In the genomic region with DNA sequence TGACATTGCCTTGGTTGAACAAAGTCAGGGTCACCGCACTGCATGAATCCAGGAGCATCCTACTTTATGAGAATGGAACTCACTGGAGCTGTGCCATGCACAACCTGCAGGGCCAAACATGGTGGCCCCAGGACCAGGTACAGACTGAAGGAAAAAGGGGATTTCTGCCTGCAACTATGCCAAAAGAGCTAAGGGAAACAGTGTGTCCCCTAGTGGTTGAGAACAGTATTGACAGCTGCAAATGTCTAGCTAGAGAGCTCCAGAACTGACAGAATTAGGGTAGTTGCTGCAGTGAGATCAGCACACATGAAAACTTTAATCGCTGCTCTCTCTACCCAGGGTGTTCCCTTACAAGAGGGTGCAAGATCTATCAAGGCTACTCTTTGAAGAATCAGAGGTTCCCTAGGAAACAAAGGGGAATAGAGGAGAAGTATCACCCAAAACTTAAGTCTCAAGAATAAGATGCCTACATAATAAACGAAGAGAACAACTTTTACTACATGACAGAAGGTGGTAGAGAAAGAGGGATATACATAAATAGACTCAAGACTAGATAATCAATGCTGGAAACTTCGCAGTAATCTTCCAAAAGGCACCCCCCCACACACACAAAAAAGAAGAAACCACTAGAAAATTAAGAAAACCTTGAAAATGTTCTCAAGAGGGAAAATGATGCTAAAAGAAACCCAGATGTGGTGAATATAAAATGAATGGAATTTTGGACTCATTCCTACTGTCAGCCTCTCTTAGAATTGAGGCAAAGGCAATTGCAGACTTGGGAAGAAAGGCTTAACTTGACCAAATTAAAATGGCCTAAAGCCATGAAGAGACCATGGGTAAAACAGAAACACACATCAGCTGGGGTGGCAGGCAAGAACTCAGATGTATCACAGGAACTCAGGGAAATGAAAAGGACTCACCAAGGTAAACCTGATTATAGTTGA, we compare ENCODE assay signal across 8 cellular contexts. TPM values are rescaled to one million over a fixed set of nuclear protein-coding genes. Genes with fewer than 3 reads are reported as not detected.
DNase-seq lines count a peak whose midpoint lies in the region; ATAC-seq and TF ChIP-seq lines count a peak whose summit lies in the region.

No MANE protein-coding gene starts in this region.

- CTCF ChIA-PET in activated CD4-positive, alpha-beta T cell treated with anti-CD3 and anti-CD28 coated beads for 36 hours (lab: Charles Lee), result interaction anchor here (0.6 to 7.4 kb wide), 39 partner anchors 8 to 378 kb away, joined by 3 to 74 read pairs (median 5); no protein-coding TSS in a partner anchor
- CTCF ChIA-PET in HEK293T (lab: Yijun Ruan, JAX), result interaction anchor here (0.6 to 2.3 kb wide), 20 partner anchors 9 to 284 kb away, joined by 3 to 13 read pairs (median 4); no protein-coding TSS in a partner anchor

- H3K4me2 ChIP-seq in OCI-LY1 (ENCODE audit: low read length), result no peak overlapping the region

- H3K9me2 ChIP-seq in OCI-LY1 (ENCODE audit: low read depth, low read length), result no peaks in the 10 kb centered on the region

- no peaks in the 10 kb centered on the region for H3K4me1 ChIP-seq in OCI-LY1 (ENCODE audit: insufficient read depth, low read length, severe bottlenecking)

- H3K27ac ChIP-seq in OCI-LY1 (ENCODE audit: low read depth, low read length, poor library complexity, severe bottlenecking), result no peak overlapping the region

- H3K9me3 Mint-ChIP-seq in activated CD4-positive, alpha-beta T cell treated with anti-CD3 and anti-CD28 coated beads for 36 hours (ENCODE audit: low read depth), result no peaks in the 10 kb centered on the region
- no peaks in the 10 kb centered on the region for H3K9me3 Mint-ChIP-seq in chondrocyte (ENCODE audit: low read depth)
- no peaks in the 10 kb centered on the region for H3K9me3 Mint-ChIP-seq in naive B cell

- no peaks in the 10 kb centered on the region for H3K27me3 Mint-ChIP-seq in activated CD4-positive, alpha-beta T cell treated with anti-CD3 and anti-CD28 coated beads for 36 hours
- H3K27me3 Mint-ChIP-seq in chondrocyte (ENCODE audit: low read depth) (no peaks in the 10 kb centered on the region), naive B cell (no peaks in the 10 kb centered on the region)

- peak; percentile 36 for DNase-seq in activated CD4-positive, alpha-beta T cell treated with anti-CD3 and anti-CD28 coated beads for 36 hours
- no peak for DNase-seq in activated CD4-positive, alpha-beta T cell treated with anti-CD3 and anti-CD28 coated beads for 4 hours
- peak; percentile 63 for DNase-seq in HEK293T (ENCODE audit: extremely low spot score)
- DNase-seq in chondrocyte (ENCODE audit: low spot score), result no peak
- peak; percentile 2 for DNase-seq in naive B cell
- no peak for DNase-seq in nucleus accumbens (lab: John Stamatoyannopoulos, UW)

- peak overlapping the region; percentile 44 for H3K27ac Mint-ChIP-seq in activated CD4-positive, alpha-beta T cell treated with anti-CD3 and anti-CD28 coated beads for 36 hours
- no peak overlapping the region for H3K27ac Mint-ChIP-seq in chondrocyte (ENCODE audit: unreplicated experiment)
- H3K27ac Mint-ChIP-seq in naive B cell, result peak overlapping the region in 1 of 6 donors; percentile 11

- H4K20me1 ChIP-seq in OCI-LY1 (ENCODE audit: insufficient read depth, low read length), result no peaks in the 10 kb centered on the region

- H3K4me3 Mint-ChIP-seq in activated CD4-positive, alpha-beta T cell treated with anti-CD3 and anti-CD28 coated beads for 36 hours, result no peak overlapping the region
- H3K4me3 Mint-ChIP-seq in chondrocyte (ENCODE audit: unreplicated experiment) (no peak overlapping the region), naive B cell (no peak overlapping the region)

- intact Hi-C loops in activated CD4-positive, alpha-beta T cell treated with anti-CD3 and anti-CD28 coated beads for 36 hours (cut with DNase I, micrococcal nuclease), result no loop called here

- H3K4me3 ChIP-seq in OCI-LY1 (ENCODE audit: low read depth, low read length, poor library complexity, severe bottlenecking), result no peak overlapping the region

- H3K27me3 ChIP-seq in OCI-LY1 (ENCODE audit: insufficient read depth, low read length), result no peaks in the 10 kb centered on the region

- peaks cover 5% of the 10 kb centered on the region for H3K36me3 Mint-ChIP-seq in activated CD4-positive, alpha-beta T cell treated with anti-CD3 and anti-CD28 coated beads for 36 hours (ENCODE audit: low read depth)
- no peaks in the 10 kb centered on the region for H3K36me3 Mint-ChIP-seq in chondrocyte (ENCODE audit: low read depth)
- H3K36me3 Mint-ChIP-seq in naive B cell, result peaks cover 0 to 5% of the 10 kb centered on the region in 2 donors

- ATAC-seq in activated CD4-positive, alpha-beta T cell treated with anti-CD3 and anti-CD28 coated beads for 36 hours, result peak; percentile 80
- ATAC-seq in naive B cell (ENCODE audit: low read depth in 2 of 2) (peak; percentile 30 to 56), GM19463 (IDR thresholded peaks at IDR 0.05; ENCODE audit: unreplicated experiment) (no peak)

- peaks cover 33% of the 10 kb centered on the region for H3K4me1 Mint-ChIP-seq in activated CD4-positive, alpha-beta T cell treated with anti-CD3 and anti-CD28 coated beads for 36 hours
- peaks cover 7% of the 10 kb centered on the region for H3K4me1 Mint-ChIP-seq in chondrocyte (ENCODE audit: low read depth)
- peaks cover 0 to 9% (median 0%) of the 10 kb centered on the region in 3 donors for H3K4me1 Mint-ChIP-seq in naive B cell

- H3K9ac ChIP-seq in OCI-LY1 (ENCODE audit: low read length), result no peak overlapping the region

- no peaks in the 10 kb centered on the region for H3K79me2 ChIP-seq in OCI-LY1 (ENCODE audit: insufficient read depth, low read length)

- H3K36me3 ChIP-seq in OCI-LY1 (ENCODE audit: insufficient read depth, low read length), result no peaks in the 10 kb centered on the region

- H3F3A ChIP-seq in OCI-LY1 (ENCODE audit: insufficient read depth, low read length), result no peaks in the 10 kb centered on the region

- POLR2A ChIA-PET in activated CD4-positive, alpha-beta T cell treated with anti-CD3 and anti-CD28 coated beads for 36 hours (lab: Charles Lee), result no interaction called here
- POLR2A ChIA-PET in HEK293T (lab: Yijun Ruan, JAX), result no interaction called here

- H2AFZ ChIP-seq in OCI-LY1 (ENCODE audit: low read length), result no peak overlapping the region

- TF ChIP-seq CTCF in OCI-LY1 (IDR thresholded peaks at IDR 0.05; ENCODE audit: low read length), result peak; percentile 85
- peak; percentile 77 for TF ChIP-seq CTCF in chondrocyte (IDR thresholded peaks at IDR 0.05)

- no peaks in the 10 kb centered on the region for H3K9me3 ChIP-seq in OCI-LY1 (ENCODE audit: low read length)

TF ChIP-seq in HEK293T, 16 proteins besides CTCF, POLR2A, EP300 and RAD21:
- TF ChIP-seq SUZ12 (IDR thresholded peaks at IDR 0.05) (no peak), PKNOX1 (IDR thresholded peaks at IDR 0.05) (0 out of 2 replicates have a peak, but pooled peaks have one; percentile 31)
TF ChIP-seq in HEK293T: peak in this region for 1.

RNA-seq across cellular contexts. Expression of gene IHH, which starts 43.7 kb away (rescaled TPM):
- under 1 TPM in 1 of 2 experiments, not detected in 1; 0.12 TPM for total RNA-seq in activated CD4-positive, alpha-beta T cell treated with anti-CD3 and anti-CD28 coated beads for 36 hours
- 0.19 TPM in 1 of 3 replicates, not detected in the others for total RNA-seq in chondrocyte
- polyA plus RNA-seq in naive B cell (ENCODE audit: low read depth in 6 of 6), result not detected

RNA-seq across cellular contexts. Expression of gene NHEJ1, which starts 56.2 kb away (rescaled TPM):
- total RNA-seq in activated CD4-positive, alpha-beta T cell treated with anti-CD3 and anti-CD28 coated beads for 36 hours, result 10 to 100 TPM; 20.7 to 23.8 TPM
- total RNA-seq in chondrocyte, result 7.3 to 13.3 TPM (median 12.7 TPM) in 3 replicates
- 10 to 100 TPM; 24.8 to 31.5 (median 27.7) TPM for polyA plus RNA-seq in naive B cell (ENCODE audit: low read depth in 6 of 6)

Comparison
In these comparisons a context has a peak if more than half of its experiments do, and no peak if none do; other contexts are left out.
1. DNase-seq: peak in activated CD4-positive, alpha-beta T cell treated with anti-CD3 and anti-CD28 coated beads for 36 hours (single experiment), HEK293T (single experiment) and naive B cell (single experiment); none in activated CD4-positive, alpha-beta T cell treated with anti-CD3 and anti-CD28 coated beads for 4 hours (0 of 2), chondrocyte (single experiment) and nucleus accumbens (0 of 56).